In genomic region chr3:140756240-140757016, GRCh38 we compare ENCODE assay signal across 14 cellular contexts.
DNase-seq lines count a peak whose midpoint lies in the region; ATAC-seq and TF ChIP-seq lines count a peak whose summit lies in the region.
"Had no signal": no experiment of that assay in that cellular context is flagged by ENCODE, and none has a peak within 500 bp of the region (broad histone marks: within the 10 kb centered on the region; RNA-seq: fewer than 3 reads in every experiment).

No MANE protein-coding gene starts in this region.

- H3K9me3 ChIP-seq in left ventricle myocardium inferior (replicated peaks): no peaks in the 10 kb centered on the region
- H3K9me3 ChIP-seq: BLaER1 treated with 17β-estradiol and CSF1 and Interleukin-3, amounts not matched to agents 10 nM and 100 nM; spleen had no signal

- H3K27ac ChIP-seq in left ventricle myocardium inferior (replicated peaks): no peak overlapping the region
- H3K27ac ChIP-seq: BLaER1 treated with 17β-estradiol and CSF1 and Interleukin-3, amounts not matched to agents 10 nM and 100 nM; RWPE1; spleen had no signal

- H3K27me3 ChIP-seq in left ventricle myocardium inferior (ENCODE audit: low read depth): peaks cover 50% of the 10 kb centered on the region
- H3K27me3 ChIP-seq: BLaER1 treated with 17β-estradiol and CSF1 and Interleukin-3, amounts not matched to agents 10 nM and 100 nM had no signal

- peak; percentile 68 for ATAC-seq in GM18499 (IDR thresholded peaks at IDR 0.05; ENCODE audit: insufficient read depth, unreplicated experiment)
- peak; percentile 50 for ATAC-seq in GM19452 (IDR thresholded peaks at IDR 0.05; ENCODE audit: unreplicated experiment)
- peak; percentile 77 for ATAC-seq in HG02884 (IDR thresholded peaks at IDR 0.05; ENCODE audit: unreplicated experiment)
- ATAC-seq in left ventricle myocardium superior: no peak
- ATAC-seq in left colon: no peak
- ATAC-seq: WTC11 had no signal

- intact Hi-C loops in left ventricle myocardium superior (cut with micrococcal nuclease) (no loop called here), left colon (cut with DNase I, micrococcal nuclease) (no loop called here), left ventricle myocardium inferior (cut with micrococcal nuclease) (no loop called here)

- no peak overlapping the region for H3K4me3 ChIP-seq in left ventricle myocardium inferior
- H3K4me3 ChIP-seq: BLaER1 treated with 17β-estradiol and CSF1 and Interleukin-3, amounts not matched to agents 10 nM and 100 nM; spleen had no signal

- H3K36me3 ChIP-seq in left ventricle myocardium inferior: no peaks in the 10 kb centered on the region
- H3K36me3 ChIP-seq: BLaER1 treated with 17β-estradiol and CSF1 and Interleukin-3, amounts not matched to agents 10 nM and 100 nM; spleen had no signal

- no peaks in the 10 kb centered on the region for H3K4me1 ChIP-seq in left ventricle myocardium inferior
- H3K4me1 ChIP-seq: spleen had no signal

- no peak for TF ChIP-seq CTCF in left ventricle myocardium inferior (IDR thresholded peaks at IDR 0.05; ENCODE audit: borderline replicate concordance)

- DNase-seq in HT-29 (ENCODE audit: low spot score): peak; percentile 35
- no peak for DNase-seq in left ventricle myocardium superior
- no peak for DNase-seq in NCI-H2029 treated with DMSO at 0.1 percent for 48 hours (lab: John Stamatoyannopoulos, UW)
- DNase-seq in left colon: no peak
- no peak for DNase-seq in left ventricle myocardium inferior
- DNase-seq: endodermal cell, NCI-H2081, spleen had no signal

Comparison
In these comparisons a context has a peak if more than half of its experiments do, and no peak if none do; other contexts are left out.
1. ATAC-seq: peak in GM18499 (single experiment), GM19452 (single experiment) and HG02884 (single experiment); none in left ventricle myocardium superior (single experiment) and left colon (single experiment).